Comparison of ENCODE assay signal across 8 cellular contexts in the genomic region with DNA sequence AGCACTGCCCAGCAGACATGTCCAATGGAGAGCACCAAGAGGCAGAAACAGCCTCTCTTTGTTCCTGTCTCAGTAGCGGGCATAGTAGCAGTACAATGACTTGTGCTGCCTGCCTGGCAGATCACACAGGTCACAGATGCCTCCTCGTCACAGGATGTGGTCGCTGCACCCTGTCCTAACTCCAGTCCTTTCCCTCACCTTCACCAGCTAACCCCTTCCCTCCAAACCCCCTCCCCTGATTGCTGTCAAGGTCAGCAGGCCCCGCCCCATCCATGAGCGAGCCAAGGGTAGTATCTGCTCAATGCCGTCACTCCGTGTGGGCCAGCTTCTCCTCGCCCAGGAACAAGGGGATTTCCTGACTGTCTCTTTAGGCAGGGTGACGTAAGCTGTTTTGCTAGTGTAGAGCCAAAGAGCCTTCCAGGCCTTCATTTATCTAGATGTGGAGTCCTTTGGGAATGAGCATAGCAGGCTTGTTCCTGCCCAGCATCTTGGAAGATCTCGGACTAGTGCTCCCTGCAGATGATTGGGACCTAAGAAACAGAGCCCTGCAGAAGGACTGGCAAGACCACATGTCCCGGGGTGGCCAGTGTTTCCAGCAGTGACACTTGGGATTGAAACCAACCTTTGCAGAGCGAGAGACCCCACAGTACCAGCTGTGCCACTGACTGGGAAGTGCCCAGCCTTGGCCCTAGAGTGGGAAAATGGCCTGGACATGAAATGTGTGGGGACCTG.
DNase-seq lines count a peak whose midpoint lies in the region; ATAC-seq and TF ChIP-seq lines count a peak whose summit lies in the region.

No MANE protein-coding gene starts in this region.

- peaks cover 38% of the 10 kb centered on the region for H3K4me1 ChIP-seq in OCI-LY3 (ENCODE audit: low read length)

- no peak overlapping the region for H3K27ac ChIP-seq in OCI-LY3 (ENCODE audit: low read length)

- no peak overlapping the region for H3K9ac ChIP-seq in OCI-LY3 (ENCODE audit: low read length)

- peaks cover 3% of the 10 kb centered on the region for H3K27me3 ChIP-seq in GM06990 (replicated peaks; ENCODE audit: control insufficient read depth, insufficient read depth, low read length)
- H3K27me3 ChIP-seq in OCI-LY3 (ENCODE audit: low read depth, low read length), result peaks cover 34% of the 10 kb centered on the region

- H3K9me3 ChIP-seq in OCI-LY3 (ENCODE audit: insufficient read depth, low read length), result no peaks in the 10 kb centered on the region

- no peak overlapping the region for H2AFZ ChIP-seq in OCI-LY3 (ENCODE audit: low read depth, low read length)

- TF ChIP-seq CTCF in GM06990 (IDR thresholded peaks at IDR 0.05; ENCODE audit: insufficient read depth, low read length, poor library complexity, severe bottlenecking) (no peak), OCI-LY3 (IDR thresholded peaks at IDR 0.05; ENCODE audit: low read depth, low read length) (no peak)

- ATAC-seq in HG02571 (IDR thresholded peaks at IDR 0.05; ENCODE audit: unreplicated experiment), result no peak

- DNase-seq in GM06990 (ENCODE audit: extremely low read depth, insufficient read length) (peak; percentile 74), germinal center (ENCODE audit: low spot score) (peak; percentile 61), cerebellar nuclear complex (lab: John Stamatoyannopoulos, UW) (no peak), HT-29 (ENCODE audit: low spot score) (no peak)
- peak; percentile 55 to 68 for DNase-seq in activated T-helper 1 cell treated with anti-CD3 and anti-CD28 coated beads, Interleukin-2, amount 50 U/mL, for 16 hours (ENCODE audit: low read depth in 1 of 2, low spot score in 1 of 2)
- DNase-seq in stimulated activated CD4-positive, alpha-beta T cell treated with anti-CD3 and anti-CD28 coated beads, Interleukin-12 subunit alpha, Interleukin-12 subunit beta, amount 100 ng/mL, for 4 hours, result peak; percentile 53

- H3K4me3 ChIP-seq in GM06990 (replicated peaks; ENCODE audit: low read depth, low read length) (no peak overlapping the region), OCI-LY3 (ENCODE audit: low read length) (peak overlapping the region; percentile 42)

- no peaks in the 10 kb centered on the region for H3K79me2 ChIP-seq in OCI-LY3 (ENCODE audit: low read length)

- peak overlapping the region; percentile 65 for H3K4me2 ChIP-seq in OCI-LY3 (ENCODE audit: low read length)

- H3K36me3 ChIP-seq in GM06990 (ENCODE audit: control insufficient read depth, insufficient read depth, low read length), result no peaks in the 10 kb centered on the region
- H3K36me3 ChIP-seq in OCI-LY3 (replicated peaks; ENCODE audit: low read depth, low read length), result no peaks in the 10 kb centered on the region

- H4K20me1 ChIP-seq in OCI-LY3 (ENCODE audit: insufficient read depth, low read length), result no peaks in the 10 kb centered on the region

Comparison
In these comparisons a context has a peak if more than half of its experiments do, and no peak if none do; other contexts are left out.
1. DNase-seq: peak in GM06990 (single experiment), activated T-helper 1 cell treated with anti-CD3 and anti-CD28 coated beads, Interleukin-2, amount 50 U/mL, for 16 hours (2 of 2), germinal center (single experiment) and stimulated activated CD4-positive, alpha-beta T cell treated with anti-CD3 and anti-CD28 coated beads, Interleukin-12 subunit alpha, Interleukin-12 subunit beta, amount 100 ng/mL, for 4 hours (single experiment); none in cerebellar nuclear complex (0 of 2) and HT-29 (single experiment).